In the genomic region with DNA sequence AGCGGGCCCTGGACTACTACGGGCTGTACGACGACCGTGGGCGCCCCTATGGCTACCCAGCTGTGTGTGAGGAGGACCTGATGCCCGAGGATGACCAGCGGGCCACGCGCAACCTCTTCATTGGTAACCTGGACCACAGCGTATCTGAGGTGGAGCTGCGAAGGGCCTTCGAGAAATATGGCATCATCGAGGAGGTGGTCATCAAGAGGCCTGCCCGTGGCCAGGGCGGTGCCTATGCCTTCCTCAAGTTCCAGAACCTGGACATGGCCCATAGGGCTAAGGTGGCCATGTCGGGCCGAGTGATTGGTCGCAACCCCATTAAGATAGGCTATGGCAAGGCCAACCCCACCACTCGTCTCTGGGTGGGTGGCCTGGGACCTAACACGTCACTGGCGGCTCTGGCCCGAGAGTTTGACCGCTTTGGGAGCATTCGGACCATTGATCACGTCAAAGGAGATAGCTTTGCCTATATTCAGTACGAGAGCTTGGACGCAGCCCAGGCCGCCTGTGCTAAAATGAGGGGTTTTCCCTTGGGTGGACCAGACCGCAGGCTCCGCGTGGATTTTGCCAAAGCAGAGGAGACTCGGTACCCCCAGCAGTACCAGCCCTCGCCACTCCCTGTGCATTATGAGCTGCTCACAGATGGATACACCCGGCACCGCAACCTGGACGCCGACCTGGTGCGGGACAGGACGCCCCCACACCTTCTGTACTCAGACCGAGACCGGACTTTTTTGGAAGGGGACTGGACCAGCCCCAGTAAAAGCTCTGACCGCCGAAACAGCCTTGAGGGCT, we compare ENCODE assay signal across 8 cellular contexts. TPM values are rescaled to one million over a fixed set of nuclear protein-coding genes. Genes with fewer than 3 reads are reported as not detected.
DNase-seq lines count a peak whose midpoint lies in the region; ATAC-seq and TF ChIP-seq lines count a peak whose summit lies in the region.

No MANE protein-coding gene starts in this region.

- H3K27ac ChIP-seq in substantia nigra (ENCODE audit: low read depth, low read length, poor library complexity, severe bottlenecking) = peak overlapping the region; percentile 64

- H3K27me3 ChIP-seq in kidney epithelial cell (ENCODE audit: control insufficient read depth, insufficient read depth, low read length) = no peaks in the 10 kb centered on the region

- peak; percentile 29 for DNase-seq in NCI-H2227 (lab: John Stamatoyannopoulos, UW; ENCODE audit: unreplicated experiment)
- no peak for DNase-seq in NCI-H2227 treated with DMSO at 0.1 percent for 48 hours (lab: John Stamatoyannopoulos, UW)
- no peak for DNase-seq in astrocyte of the spinal cord (ENCODE audit: low read depth, low spot score)
- no peak for DNase-seq in kidney epithelial cell (ENCODE audit: low read depth)
- DNase-seq in substantia nigra (lab: John Stamatoyannopoulos, UW) = no peak

- H3K4me3 ChIP-seq in astrocyte of the spinal cord (ENCODE audit: low read depth, low read length) (peak overlapping the region; percentile 62), kidney epithelial cell (ENCODE audit: low read depth, low read length) (peak overlapping the region; percentile 65)

- no peak for TF ChIP-seq CTCF in astrocyte of the spinal cord (IDR thresholded peaks at IDR 0.05; ENCODE audit: low read depth, low read length)
- TF ChIP-seq CTCF in kidney epithelial cell (IDR thresholded peaks at IDR 0.05; ENCODE audit: insufficient read depth, low read length, poor library complexity, severe bottlenecking) = no peak

- peaks cover 13% of the 10 kb centered on the region for H3K36me3 ChIP-seq in kidney epithelial cell (ENCODE audit: control insufficient read depth, insufficient read depth, low read length)

- ATAC-seq in GM21529 (IDR thresholded peaks at IDR 0.05; ENCODE audit: unreplicated experiment) (no peak), HG03175 (IDR thresholded peaks at IDR 0.05; ENCODE audit: unreplicated experiment) (no peak), HG02885 (IDR thresholded peaks at IDR 0.05; ENCODE audit: poor library complexity, unreplicated experiment) (no peak)

- in situ Hi-C loops in astrocyte of the spinal cord (cut with HindIII; ENCODE audit: low sequenced_read_pairs) = no loop called here

RNA-seq across cellular contexts. Expression of a gene that starts 1.4 kb away (rescaled TPM):
- 32.6 and 38.1 TPM in 2 replicates for total RNA-seq in kidney epithelial cell

RNA-seq across cellular contexts. Expression of a gene that starts 7.4 kb away (rescaled TPM):
- total RNA-seq in kidney epithelial cell = 115 and 133 TPM in 2 replicates
